15 cellular contexts compared by ENCODE assay signal in the genomic region with DNA sequence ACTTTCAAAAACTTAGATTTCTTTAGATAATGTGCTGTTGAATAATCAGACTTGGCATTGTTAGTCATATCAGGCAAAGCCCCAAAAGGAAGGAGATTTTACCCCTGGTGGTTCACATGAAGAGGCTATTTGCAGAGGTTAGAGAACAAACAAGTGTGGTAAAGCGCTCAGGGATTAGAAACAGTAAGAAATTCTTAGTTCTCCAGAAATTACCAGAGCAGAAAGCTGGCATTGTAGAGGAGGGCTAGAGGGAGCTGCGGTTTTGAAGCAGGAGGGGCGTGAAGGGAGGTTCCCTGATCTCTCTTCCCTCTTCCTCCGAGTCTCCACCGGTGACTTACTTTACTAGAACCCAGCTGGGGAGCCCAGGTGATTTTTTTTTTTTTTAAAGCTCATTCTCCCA. TPM values are rescaled to one million over a fixed set of nuclear protein-coding genes. Genes with fewer than 3 reads are reported as not detected.
DNase-seq lines count a peak whose midpoint lies in the region; ATAC-seq lines count a peak whose summit lies in the region.
"Had no signal": no experiment of that assay in that cellular context is flagged by ENCODE, and none has a peak within 500 bp of the region (broad histone marks: within the 10 kb centered on the region; RNA-seq: fewer than 3 reads in every experiment).

No MANE protein-coding gene starts in this region.

- no peaks in the 10 kb centered on the region for H3K27me3 ChIP-seq in ectodermal cell (ENCODE audit: control insufficient read depth, insufficient read depth, low read length, poor library complexity, severe bottlenecking)
- H3K27me3 ChIP-seq: gastroesophageal sphincter, SJCRH30 had no signal

- H3K36me3 ChIP-seq in ectodermal cell (ENCODE audit: control insufficient read depth, insufficient read depth, low read length), result no peaks in the 10 kb centered on the region
- H3K36me3 ChIP-seq: gastroesophageal sphincter, SJCRH30 had no signal

- 60 to 62% methylated on average over 4 to 5 of the region's 5 CpGs for WGBS in ectodermal cell, 2 experiments

- H3K4me3 ChIP-seq in ectodermal cell (ENCODE audit: insufficient read depth, low read depth, low read length), result no peak overlapping the region
- H3K4me3 ChIP-seq: gastroesophageal sphincter, SJCRH30 had no signal

- DNase-seq in NCI-H187 (lab: John Stamatoyannopoulos, UW) (peak; percentile 15 to 51), renal cortical epithelial cell (ENCODE audit: low read depth) (peak; percentile 92), D341Med (ENCODE audit: low spot score) (no peak), caudate nucleus (lab: John Stamatoyannopoulos, UW) (no peak)
- DNase-seq: activated CD4-positive, alpha-beta T cell treated with anti-CD3 and anti-CD28 coated beads, Interleukin-2, amount 10 ng/mL, durations not matched to agents 7 days and 5 days; activated naive CD8-positive, alpha-beta T cell treated with anti-CD3 and anti-CD28 coated beads, Interleukin-2, amount 50 U/mL, for 24 hours; activated T-cell treated with anti-CD3 and anti-CD28 coated beads, Interleukin-2, amount 50 U/mL, for 1 hour; immature natural killer cell; NCI-H1048; SJCRH30 had no signal

- H3K27ac ChIP-seq in ectodermal cell (ENCODE audit: insufficient read depth, low read depth, low read length, poor library complexity, severe bottlenecking) (peak overlapping the region; percentile 20), caudate nucleus (ENCODE audit: low read depth, low read length) (no peak overlapping the region)
- H3K27ac ChIP-seq: gastroesophageal sphincter, SJCRH30 had no signal

- ATAC-seq in GM19438 (IDR thresholded peaks at IDR 0.05; ENCODE audit: low read depth, unreplicated experiment) (peak; percentile 45), HG03442 (IDR thresholded peaks at IDR 0.05; ENCODE audit: unreplicated experiment) (no peak), GM18517 (IDR thresholded peaks at IDR 0.05; ENCODE audit: unreplicated experiment) (no peak)
- ATAC-seq: activated naive CD8-positive, alpha-beta T cell treated with anti-CD3 and anti-CD28 coated beads, Interleukin-2, amount 50 U/mL, for 24 hours; gastroesophageal sphincter had no signal

- H3K4me1 ChIP-seq in ectodermal cell (ENCODE audit: control insufficient read depth, insufficient read depth, low read length), result peaks cover 4% of the 10 kb centered on the region
- H3K4me1 ChIP-seq: gastroesophageal sphincter had no signal

- no peaks in the 10 kb centered on the region for H3K9me3 ChIP-seq in ectodermal cell (ENCODE audit: control insufficient read depth, low read length)
- H3K9me3 ChIP-seq: gastroesophageal sphincter, SJCRH30 had no signal

RNA-seq across cellular contexts. Expression of a gene that starts 10.2 kb away (rescaled TPM):
- polyA plus RNA-seq in ectodermal cell (2013, experiment 1 of 4), result 23.8 TPM
- 29.8 TPM for polyA plus RNA-seq in ectodermal cell (2013, experiment 2 of 4)
- 20.1 TPM for polyA plus RNA-seq in ectodermal cell (2013, experiment 3 of 4)
- 24.4 TPM for polyA plus RNA-seq in ectodermal cell (2013, experiment 4 of 4)
- total RNA-seq in renal cortical epithelial cell, result 53.3 and 116 TPM in 2 replicates

Comparison
In these comparisons a context has a peak if more than half of its experiments do, and no peak if none do; other contexts are left out.
1. DNase-seq: peak in NCI-H187 (2 of 2) and renal cortical epithelial cell (single experiment); none in D341Med (single experiment) and caudate nucleus (0 of 61).